ENCODE assay signal across 8 cellular contexts in genomic region chr3:98732239-98733054, GRCh38. TPM values are rescaled to one million over a fixed set of nuclear protein-coding genes. Genes with fewer than 3 reads are reported as not detected.
A peak's percentile ranks its signal among the peaks of the same experiment; 100 is the strongest.
DNase-seq lines count a peak whose midpoint lies in the region; ATAC-seq and TF ChIP-seq lines count a peak whose summit lies in the region.

No MANE protein-coding gene starts in this region.

- peak; percentile 37 for ATAC-seq in HG02981 (IDR thresholded peaks at IDR 0.05; ENCODE audit: unreplicated experiment)

- in situ Hi-C loops in T47D (cut with HindIII; ENCODE audit: low pct_unique_long_range_greater_than_20kb, low sequenced_read_pairs) = no loop called here

- H3K36me3 ChIP-seq in iPS-20b (ENCODE audit: insufficient read depth, low read depth, low read length) (no peaks in the 10 kb centered on the region), sigmoid colon (no peaks in the 10 kb centered on the region)

- H3K4me1 ChIP-seq in iPS-20b (ENCODE audit: insufficient read depth, low read length) (peaks cover 10% of the 10 kb centered on the region; the same call in 1 of the 2 replicates), sigmoid colon (peaks cover 0 to 20% (median 9%) of the 10 kb centered on the region in 4 donors)

- intact Hi-C loops in sigmoid colon (cut with DNase I) = no loop called here

- peak overlapping the region; percentile 80; the same call in 1 of the 2 replicates for H3K9ac ChIP-seq in iPS-20b (ENCODE audit: low read depth, low read length)

- peak overlapping the region; percentile 81 for H3K4me3 ChIP-seq in iPS-20b (ENCODE audit: low read length)
- peak overlapping the region; percentile 50 to 77 (median 62) for H3K4me3 ChIP-seq in sigmoid colon

- no peak for TF ChIP-seq CTCF in sigmoid colon (IDR thresholded peaks at IDR 0.05)

- H3K9me3 ChIP-seq in iPS-20b (ENCODE audit: insufficient read depth, low read depth, low read length) = no peaks in the 10 kb centered on the region
- H3K9me3 ChIP-seq in sigmoid colon = no peaks in the 10 kb centered on the region

- TF ChIP-seq EP300 in sigmoid colon (IDR thresholded peaks at IDR 0.05) = no peak

- DNase-seq in AG08396 (ENCODE audit: low spot score) (peak; percentile 64), NCI-H748 treated with DMSO at 0.1 percent for 48 hours (lab: John Stamatoyannopoulos, UW) (peak; percentile 17), T47D (ENCODE audit: low read depth in 1 of 2, low spot score in 1 of 2) (peak; percentile 42 to 52), sigmoid colon (peak; percentile 72), OCI-M1 (lab: John Stamatoyannopoulos, UW) (no peak)

- H3K27ac ChIP-seq in iPS-20b (ENCODE audit: low read length) (no peak overlapping the region), sigmoid colon (peak overlapping the region; percentile 68 to 72 (median 72))

- H3K27me3 ChIP-seq in iPS-20b (ENCODE audit: insufficient read depth, low read length) (peaks cover 48% of the 10 kb centered on the region), sigmoid colon (no peaks in the 10 kb centered on the region)

- TF ChIP-seq POLR2A in GM15510 (IDR thresholded peaks at IDR 0.05; ENCODE audit: borderline replicate concordance, extremely low read depth, insufficient read length) = peak; percentile 53
- no peak for TF ChIP-seq POLR2A in sigmoid colon (IDR thresholded peaks at IDR 0.05)

- WGBS in sigmoid colon, 2 donors = 0 to 1% methylated on average over 80 of the region's 80 CpGs

RNA-seq across cellular contexts. Expression of gene ST3GAL6, which starts 30.7 kb away (rescaled TPM):
- 10 to 100 TPM in 2 of 4 donors, 1 to 10 TPM in 2; 3.9 to 11.8 (median 9.9) TPM for total RNA-seq in sigmoid colon
- 1 to 10 TPM; 2.4 to 3.2 (median 2.4) TPM for polyA plus RNA-seq in sigmoid colon
